10 cellular contexts compared by ENCODE assay signal in the genomic region with DNA sequence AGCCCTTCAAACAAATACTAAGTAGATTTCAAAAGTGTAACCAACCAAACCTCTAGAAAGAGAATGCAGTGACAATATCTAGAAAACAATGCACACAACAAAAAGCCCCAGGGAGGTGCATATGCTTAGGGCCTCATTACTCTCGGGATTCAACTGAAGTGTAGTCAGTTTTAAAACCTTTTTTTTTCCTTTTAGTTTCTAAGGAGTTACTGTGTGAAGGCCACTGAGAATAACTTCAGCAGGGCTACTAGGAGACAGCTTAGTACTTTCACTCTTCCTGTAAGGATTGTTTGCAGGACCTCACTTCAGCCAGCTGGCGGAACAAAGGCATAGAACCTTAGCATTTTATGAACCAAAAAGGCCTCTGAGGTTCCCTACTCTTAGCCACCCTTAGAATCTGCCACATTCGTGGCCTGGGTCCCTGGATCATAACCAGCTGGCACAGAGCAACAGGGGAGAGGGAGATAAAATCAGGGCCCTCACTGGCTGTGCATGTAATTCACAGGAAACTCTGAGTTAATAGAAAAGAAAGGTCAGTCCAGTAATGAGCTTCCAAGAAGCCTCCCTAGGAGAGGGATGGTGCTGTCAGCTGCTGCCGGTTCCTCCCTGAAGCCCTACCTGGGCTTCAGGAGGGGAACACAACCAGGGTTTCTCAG. TPM values are rescaled to one million over a fixed set of nuclear protein-coding genes. Genes with fewer than 3 reads are reported as not detected.
A peak's percentile ranks its signal among the peaks of the same experiment; 100 is the strongest.
DNase-seq lines count a peak whose midpoint lies in the region; ATAC-seq and TF ChIP-seq lines count a peak whose summit lies in the region.
"Had no signal": no experiment of that assay in that cellular context is flagged by ENCODE, and none has a peak within 500 bp of the region (broad histone marks: within the 10 kb centered on the region; RNA-seq: fewer than 3 reads in every experiment).

No MANE protein-coding gene starts in this region.

- H3K79me2 ChIP-seq in mammary epithelial cell (ENCODE audit: insufficient read depth, low read length), result peaks cover 80% of the 10 kb centered on the region

- H3K9ac ChIP-seq in mammary epithelial cell (ENCODE audit: insufficient read depth, low read length), result no peak overlapping the region

- H3K9me3 ChIP-seq in cardiac muscle cell (ENCODE audit: low read depth) (no peaks in the 10 kb centered on the region), heart left ventricle (no peaks in the 10 kb centered on the region), aorta (ENCODE audit: control insufficient read depth, low read length) (no peaks in the 10 kb centered on the region), mammary epithelial cell (replicated peaks; ENCODE audit: insufficient read depth, low read length) (no peaks in the 10 kb centered on the region)

- TF ChIP-seq CTCF in cardiac muscle cell (IDR thresholded peaks at IDR 0.05; ENCODE audit: low read depth, low read length) (peak; percentile 16), heart left ventricle (IDR thresholded peaks at IDR 0.05) (no peak), activated B cell treated with CpG ODN at 0.5 μM for 24 hours (IDR thresholded peaks at IDR 0.05) (no peak), mammary epithelial cell (conservative IDR thresholded peaks at IDR 0.05 in 1 of 2, IDR thresholded peaks at IDR 0.05 in 1 of 2; ENCODE audit: extremely low read depth in 1 of 2, insufficient read depth in 1 of 2, low read depth in 1 of 2, low read length in 2 of 2) (no peak)

- TF ChIP-seq POLR2A in heart left ventricle (IDR thresholded peaks at IDR 0.05) (no peak), erythroblast (IDR thresholded peaks at IDR 0.05; ENCODE audit: low read length) (no peak)

- no peak overlapping the region for H2AFZ ChIP-seq in mammary epithelial cell (ENCODE audit: low read depth, low read length)

- DNase-seq in cardiac muscle cell (ENCODE audit: low read depth in 1 of 2, low spot score in 1 of 2) (peak in 1 of 2 donors; percentile 43), heart left ventricle (no peak), activated B cell treated with CpG ODN at 0.5 μM for 24 hours (no peak), immature natural killer cell (no peak), aorta (no peak), NCI-H1417 (lab: John Stamatoyannopoulos, UW) (no peak), erythroblast (lab: John Stamatoyannopoulos, UW) (no peak), mammary epithelial cell (no peak)
- DNase-seq: COR-L47, NCI-H2171 treated with DMSO at 0.1 percent for 48 hours had no signal

- H3K4me1 ChIP-seq in cardiac muscle cell (ENCODE audit: low read depth) (no peaks in the 10 kb centered on the region), heart left ventricle (peaks cover 4 to 82% (median 37%) of the 10 kb centered on the region in 12 donors), aorta (ENCODE audit: control insufficient read depth in 1 of 2, insufficient read depth in 2 of 2, low read length in 2 of 2) (peaks cover 0 to 3% of the 10 kb centered on the region in 2 donors), mammary epithelial cell (ENCODE audit: insufficient read depth, low read length) (peaks cover 48% of the 10 kb centered on the region)

- dilution Hi-C loops in mammary epithelial cell (cut with HindIII; ENCODE audit: low sequenced_read_pairs), result no loop called here

- no TSS peak for BruUV-seq in mammary epithelial cell (replicated peaks; lab: Mats Ljungman, UMichigan)

- H3K4me3 ChIP-seq in cardiac muscle cell (no peak overlapping the region), heart left ventricle (peak overlapping the region in 1 of 12 donors; percentile 2), aorta (ENCODE audit: low read length in 2 of 2) (no peak overlapping the region), mammary epithelial cell (replicated peaks in 1 of 3; ENCODE audit: insufficient read depth in 1 of 3, low read depth in 2 of 3, low read length in 3 of 3) (no peak overlapping the region)

- H3K27ac Mint-ChIP-seq in activated B cell treated with CpG ODN at 0.5 μM for 24 hours (peak overlapping the region; percentile 93), immature natural killer cell (peak overlapping the region; percentile 92 to 99 (median 95))

- H3K36me3 Mint-ChIP-seq in activated B cell treated with CpG ODN at 0.5 μM for 24 hours (ENCODE audit: low read depth), result peaks cover 67% of the 10 kb centered on the region
- peaks cover 0 to 4% (median 0%) of the 10 kb centered on the region in 3 donors for H3K36me3 Mint-ChIP-seq in immature natural killer cell

- peak overlapping the region; percentile 97 for H3K4me3 Mint-ChIP-seq in activated B cell treated with CpG ODN at 0.5 μM for 24 hours
- H3K4me3 Mint-ChIP-seq in immature natural killer cell, result peak overlapping the region; percentile 88 to 100 (median 97)

- H3K4me1 Mint-ChIP-seq in activated B cell treated with CpG ODN at 0.5 μM for 24 hours (peaks cover 77% of the 10 kb centered on the region), immature natural killer cell (peaks cover 85 to 90% of the 10 kb centered on the region in 2 donors)

- no peak for ATAC-seq in heart left ventricle
- ATAC-seq in activated B cell treated with CpG ODN at 0.5 μM for 24 hours (ENCODE audit: low read depth), result no peak
- no peak for ATAC-seq in aorta (ENCODE audit: low FRiP score)

- WGBS in heart left ventricle, 4 donors, result 53 to 63% (median 56%) methylated on average over 4 of the region's 4 CpGs
- 36 to 43% methylated on average over 4 of the region's 4 CpGs for WGBS in aorta, 2 donors
- WGBS in mammary epithelial cell (ENCODE audit: low coverage, missing lambda C conversion rate), result 85% methylated on average over 4 of the region's 4 CpGs

- H3K27ac ChIP-seq in cardiac muscle cell (no peak overlapping the region), heart left ventricle (peak overlapping the region in 3 of 12 donors; percentile 20 to 96 (median 39)), aorta (ENCODE audit: low read depth in 1 of 2, low read length in 2 of 2) (peak overlapping the region; percentile 30 to 42), mammary epithelial cell (ENCODE audit: insufficient read depth, low read depth, low read length) (no peak overlapping the region)

- POLR2A ChIA-PET in activated B cell treated with CpG ODN at 0.5 μM for 24 hours (lab: Charles Lee), result interaction anchor here (0.9 to 13.2 kb wide), 5 partner anchors 10 to 62 kb away, joined by 3 to 651 read pairs (median 20); no protein-coding TSS in a partner anchor

- H3K9me3 Mint-ChIP-seq in activated B cell treated with CpG ODN at 0.5 μM for 24 hours, result no peaks in the 10 kb centered on the region
- H3K9me3 Mint-ChIP-seq in immature natural killer cell, result no peaks in the 10 kb centered on the region

- H3K27me3 ChIP-seq in cardiac muscle cell (peaks cover 4% of the 10 kb centered on the region), heart left ventricle (no peaks in the 10 kb centered on the region), aorta (ENCODE audit: control insufficient read depth in 1 of 2, insufficient read depth in 2 of 2, low read length in 1 of 2) (no peaks in the 10 kb centered on the region), mammary epithelial cell (ENCODE audit: insufficient read depth, low read length) (no peaks in the 10 kb centered on the region)

- CTCF ChIA-PET in activated B cell treated with CpG ODN at 0.5 μM for 24 hours (lab: Charles Lee) (interaction anchor here (2.1 kb wide), 1 partner anchor 34 kb away, joined by 7 read pairs; no protein-coding TSS in a partner anchor), mammary epithelial cell (lab: Charles Lee; ENCODE audit: low non-redundant PET) (no interaction called here)

- no peaks in the 10 kb centered on the region for H3K27me3 Mint-ChIP-seq in activated B cell treated with CpG ODN at 0.5 μM for 24 hours
- peaks cover 12 to 29% (median 16%) of the 10 kb centered on the region in 3 donors for H3K27me3 Mint-ChIP-seq in immature natural killer cell (ENCODE audit: low read depth in 3 of 3)

- in situ Hi-C loops in mammary epithelial cell (cut with MboI; ENCODE audit: low sequenced_read_pairs in 2 of 2), result no loop called here

- no peak overlapping the region for H3K4me2 ChIP-seq in mammary epithelial cell (ENCODE audit: insufficient read depth, low read depth, low read length)

- H3K36me3 ChIP-seq in cardiac muscle cell (no peaks in the 10 kb centered on the region), heart left ventricle (no peaks in the 10 kb centered on the region), aorta (ENCODE audit: control insufficient read depth in 1 of 2, insufficient read depth in 2 of 2, low read length in 1 of 2) (no peaks in the 10 kb centered on the region), mammary epithelial cell (ENCODE audit: insufficient read depth, low read length) (no peaks in the 10 kb centered on the region)

- intact Hi-C loops in heart left ventricle (cut with DNase I), result no loop called here
- intact Hi-C loops in activated B cell treated with CpG ODN at 0.5 μM for 24 hours (cut with micrococcal nuclease), result loop anchor here (10.0 kb wide), 1 partner anchor 496 kb away; the partner anchor contains the start of gene SUMF2
- intact Hi-C loops in aorta (cut with DNase I), result no loop called here
- intact Hi-C loops in mammary epithelial cell (cut with micrococcal nuclease), result no loop called here

- peaks cover 2% of the 10 kb centered on the region for H4K20me1 ChIP-seq in mammary epithelial cell (ENCODE audit: insufficient read depth, low read length)

RNA-seq across cellular contexts. Expression of gene VOPP1, which starts 3.6 kb away (rescaled TPM):
- total RNA-seq in cardiac muscle cell (19.3 and 21.3 TPM in 2 replicates), heart left ventricle (10 to 100 TPM; 20.3 to 58.0 (median 26.8) TPM), activated B cell treated with CpG ODN at 0.5 μM for 24 hours (403 and 438 TPM in 2 replicates), aorta (10 to 100 TPM; 74.1 to 82.9 TPM), mammary epithelial cell (10 to 100 TPM; 43.2 to 65.3 TPM)
- polyA plus RNA-seq in cardiac muscle cell (5.0 and 9.6 TPM in 2 replicates), heart left ventricle (10 to 100 TPM in 1 of 2 donors, 1 to 10 TPM in 1; 9.9 to 22.8 TPM), immature natural killer cell (100 to 1,000 TPM in 1 of 3 donors, 10 to 100 TPM in 2; 54.0 to 119 (median 57.9) TPM), aorta (10 to 100 TPM; 36.3 to 62.9 TPM), mammary epithelial cell (52.1 TPM)
- 79.0 TPM for polyA minus RNA-seq in mammary epithelial cell

Comparison
In these comparisons a context has a peak if more than half of its experiments do, and no peak if none do; other contexts are left out.
1. H3K27ac ChIP-seq: peak in aorta (2 of 2); none in cardiac muscle cell (single experiment) and mammary epithelial cell (single experiment).